ENCODE assay signal across 1 cellular context in genomic region chr12:31506907-31507306, GRCh38.
TF ChIP-seq lines count a peak whose summit lies in the region.

No MANE protein-coding gene starts in this region.

TF ChIP-seq in IMR-90, 13 proteins besides CTCF, POLR2A, EP300 and RAD21 (continued from another document):
- no peak for TF ChIP-seq CHD1 (IDR thresholded peaks at IDR 0.05; ENCODE audit: low read depth, low read length)
- no peak for TF ChIP-seq MXI1 (IDR thresholded peaks at IDR 0.05; ENCODE audit: borderline replicate concordance, low read depth, low read length)
- no peak for TF ChIP-seq MAZ (IDR thresholded peaks at IDR 0.05; ENCODE audit: borderline replicate concordance, low read depth, low read length)
- no peak for TF ChIP-seq CEBPB (IDR thresholded peaks at IDR 0.05; ENCODE audit: low read depth, low read length)
- no peak for TF ChIP-seq SMC3 (IDR thresholded peaks at IDR 0.05; ENCODE audit: low read depth, low read length)
- TF ChIP-seq RCOR1 (IDR thresholded peaks at IDR 0.05; ENCODE audit: insufficient replicate concordance, low read length) = no peak
- no peak for TF ChIP-seq FOS (IDR thresholded peaks at IDR 0.05; ENCODE audit: low read depth, low read length)
- no peak for TF ChIP-seq BHLHE40 (IDR thresholded peaks at IDR 0.05; ENCODE audit: low read depth, low read length)
- no peak for TF ChIP-seq MAFK (IDR thresholded peaks at IDR 0.05; ENCODE audit: low read depth, low read length)
- no peak for TF ChIP-seq RFX5 (IDR thresholded peaks at IDR 0.05; ENCODE audit: low read depth, low read length)
- TF ChIP-seq, protein P1, sequence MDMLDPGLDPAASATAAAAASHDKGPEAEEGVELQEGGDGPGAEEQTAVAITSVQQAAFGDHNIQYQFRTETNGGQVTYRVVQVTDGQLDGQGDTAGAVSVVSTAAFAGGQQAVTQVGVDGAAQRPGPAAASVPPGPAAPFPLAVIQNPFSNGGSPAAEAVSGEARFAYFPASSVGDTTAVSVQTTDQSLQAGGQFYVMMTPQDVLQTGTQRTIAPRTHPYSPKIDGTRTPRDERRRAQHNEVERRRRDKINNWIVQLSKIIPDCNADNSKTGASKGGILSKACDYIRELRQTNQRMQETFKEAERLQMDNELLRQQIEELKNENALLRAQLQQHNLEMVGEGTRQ (IDR thresholded peaks at IDR 0.05; ENCODE audit: low read depth, low read length) = no peak
- TF ChIP-seq NFE2L2 (IDR thresholded peaks at IDR 0.05; ENCODE audit: low read depth, low read length) = no peak
